8 cellular contexts compared by ENCODE assay signal in genomic region chr10:87850742-87851205, GRCh38. TPM values are rescaled to one million over a fixed set of nuclear protein-coding genes. Genes with fewer than 3 reads are reported as not detected.
DNase-seq lines count a peak whose midpoint lies in the region; ATAC-seq and TF ChIP-seq lines count a peak whose summit lies in the region.

No MANE protein-coding gene starts in this region.

- no peak overlapping the region for H3K4me3 Mint-ChIP-seq in glutamatergic neuron (ENCODE audit: unreplicated experiment)

- intact Hi-C loops in psoas muscle (cut with DNase I) = loop anchor here in 1 of 2 donors (2.0 kb wide), 2 partner anchors 264 to 702 kb away; no protein-coding TSS in a partner anchor

- H3K27me3 Mint-ChIP-seq in glutamatergic neuron (ENCODE audit: unreplicated experiment) = no peaks in the 10 kb centered on the region

- ATAC-seq in psoas muscle (peak; percentile 88 to 99 (median 94)), HG03175 (IDR thresholded peaks at IDR 0.05; ENCODE audit: unreplicated experiment) (no peak)

- no peak overlapping the region for H3K27ac Mint-ChIP-seq in glutamatergic neuron (ENCODE audit: unreplicated experiment)

- peak; percentile 85 for DNase-seq in DMS53 (lab: John Stamatoyannopoulos, UW)
- DNase-seq in HK-2 (ENCODE audit: unreplicated experiment) = peak; percentile 46
- peak in 2 of 3 donors; percentile 49 to 81 for DNase-seq in Peyer's patch
- DNase-seq in activated naive CD4-positive, alpha-beta T cell treated with Interleukin-2 at 50 U/mL for 16 hours = peak; percentile 45
- DNase-seq in glutamatergic neuron = peak; percentile 41
- DNase-seq in psoas muscle = peak; percentile 37 to 65
- no peak for DNase-seq in OCI-M2 (lab: John Stamatoyannopoulos, UW; ENCODE audit: unreplicated experiment)

- no peaks in the 10 kb centered on the region for H3K9me3 Mint-ChIP-seq in glutamatergic neuron (ENCODE audit: unreplicated experiment)

- H3K4me1 ChIP-seq in Peyer's patch = no peaks in the 10 kb centered on the region
- peaks cover 3% of the 10 kb centered on the region for H3K4me1 ChIP-seq in psoas muscle

- peak; percentile 24 to 78 (median 66) for TF ChIP-seq CTCF in Peyer's patch (IDR thresholded peaks at IDR 0.05)
- TF ChIP-seq CTCF in glutamatergic neuron (IDR thresholded peaks at IDR 0.05; ENCODE audit: partially characterized antibody, unreplicated experiment) = no peak
- TF ChIP-seq CTCF in psoas muscle (IDR thresholded peaks at IDR 0.05) = peak; percentile 75

- H3K4me3 ChIP-seq in Peyer's patch (no peak overlapping the region), psoas muscle (no peak overlapping the region)

- H3K27me3 ChIP-seq in Peyer's patch (no peaks in the 10 kb centered on the region), psoas muscle (ENCODE audit: insufficient read depth in 3 of 3, low read length in 2 of 3) (no peaks in the 10 kb centered on the region)

- TF ChIP-seq POLR2A in Peyer's patch (IDR thresholded peaks at IDR 0.05) = no peak

- no peak overlapping the region for H3K27ac ChIP-seq in Peyer's patch
- no peak overlapping the region for H3K27ac ChIP-seq in psoas muscle

- H3K9me3 ChIP-seq in Peyer's patch (no peaks in the 10 kb centered on the region), psoas muscle (no peaks in the 10 kb centered on the region)

- no peaks in the 10 kb centered on the region for H3K4me1 Mint-ChIP-seq in glutamatergic neuron (ENCODE audit: low read depth, unreplicated experiment)

- H3K36me3 ChIP-seq in Peyer's patch (no peaks in the 10 kb centered on the region), psoas muscle (ENCODE audit: insufficient read depth in 1 of 2, low read depth in 1 of 2) (no peaks in the 10 kb centered on the region)

- WGBS in psoas muscle, 3 donors = 12 to 19% (median 17%) methylated on average over 5 of the region's 5 CpGs

- no peaks in the 10 kb centered on the region for H3K36me3 Mint-ChIP-seq in glutamatergic neuron (ENCODE audit: unreplicated experiment)

RNA-seq across cellular contexts. Expression of gene KLLN, which starts 12.6 kb away (rescaled TPM):
- 1 to 10 TPM in 1 of 4 donors, under 1 TPM in 3; 0.35 to 1.1 (median 0.61) TPM for total RNA-seq in Peyer's patch
- 0.27 TPM for total RNA-seq in glutamatergic neuron (ENCODE audit: unreplicated experiment)
- total RNA-seq in psoas muscle = under 1 TPM; 0.22 to 0.43 (median 0.35) TPM
- under 1 TPM; 0.07 to 0.96 (median 0.14) TPM for polyA plus RNA-seq in psoas muscle

RNA-seq across cellular contexts. Expression of gene PTEN, which starts 12.7 kb away (rescaled TPM):
- total RNA-seq in Peyer's patch (100 to 1,000 TPM; 107 to 146 (median 125) TPM), glutamatergic neuron (ENCODE audit: unreplicated experiment) (61.2 TPM), psoas muscle (10 to 100 TPM; 29.8 to 51.9 (median 42.4) TPM)
- 10 to 100 TPM; 13.7 to 28.3 (median 14.6) TPM for polyA plus RNA-seq in psoas muscle

RNA-seq across cellular contexts. Expression of gene ATAD1, which starts 32.7 kb away (rescaled TPM):
- total RNA-seq in Peyer's patch = 10 to 100 TPM; 27.2 to 36.3 (median 32.2) TPM
- total RNA-seq in glutamatergic neuron (ENCODE audit: unreplicated experiment) = 79.0 TPM
- 10 to 100 TPM; 38.6 to 84.6 (median 52.6) TPM for total RNA-seq in psoas muscle
- polyA plus RNA-seq in psoas muscle = 10 to 100 TPM; 43.7 to 73.5 (median 58.5) TPM
